Comparison of ENCODE assay signal across 21 cellular contexts in the genomic region with DNA sequence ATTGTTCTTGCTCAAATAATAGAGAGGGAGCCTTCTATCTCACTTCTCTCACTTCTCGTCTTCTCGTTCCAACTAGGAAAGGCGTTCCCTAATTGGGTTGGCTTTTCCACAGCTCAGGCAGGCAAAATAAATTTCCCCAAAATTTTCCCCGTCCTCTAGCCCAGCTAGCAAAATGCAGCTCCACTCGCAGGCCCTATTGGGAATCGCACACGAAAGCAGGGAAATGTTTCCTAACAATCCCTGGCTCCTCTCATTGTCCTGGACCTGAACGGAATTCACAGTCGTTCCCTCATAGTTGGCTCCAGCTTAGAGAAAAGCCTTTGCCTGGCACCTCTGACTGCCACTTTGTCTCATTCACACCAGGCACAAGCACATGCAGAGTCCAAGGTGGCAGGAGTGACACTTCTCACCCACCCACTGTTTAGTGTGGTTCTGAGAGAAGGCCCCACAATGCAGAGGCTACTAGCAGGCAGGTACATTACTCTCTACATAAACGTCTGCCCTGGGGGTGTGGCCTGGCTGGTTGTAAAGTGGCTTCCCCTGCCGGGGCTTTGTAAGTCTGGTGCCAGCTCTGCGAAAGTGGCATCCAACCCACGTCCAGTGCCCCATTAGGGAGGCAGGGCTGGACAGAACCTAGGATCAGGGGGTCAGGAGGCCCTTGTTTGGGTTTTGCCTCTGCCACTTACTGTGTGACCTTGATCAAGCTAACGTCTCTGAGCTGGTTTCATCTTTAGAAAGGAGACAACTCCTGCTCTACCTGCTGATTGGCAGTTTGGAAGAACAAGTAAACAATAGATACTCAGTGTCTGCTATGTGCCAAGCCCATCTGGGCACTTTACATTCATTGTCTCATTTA. TPM values are rescaled to one million over a fixed set of nuclear protein-coding genes. Genes with fewer than 3 reads are reported as not detected.
DNase-seq lines count a peak whose midpoint lies in the region; ATAC-seq and TF ChIP-seq lines count a peak whose summit lies in the region.
"Had no signal": no experiment of that assay in that cellular context is flagged by ENCODE, and none has a peak within 500 bp of the region (broad histone marks: within the 10 kb centered on the region; RNA-seq: fewer than 3 reads in every experiment).

No MANE protein-coding gene starts in this region.

- intact Hi-C loops in Right ventricle myocardium superior (cut with DNase I) = no loop called here
- intact Hi-C loops in left ventricle myocardium superior (cut with micrococcal nuclease) = no loop called here
- intact Hi-C loops in uterus (cut with DNase I; ENCODE audit: low total_unique reads) = no loop called here

- H3K9ac ChIP-seq in neural progenitor cell = no peak overlapping the region
- H3K9ac ChIP-seq: BLaER1 treated with 17β-estradiol and CSF1 and Interleukin-3, amounts not matched to agents 10 nM and 100 nM; KMS-11 had no signal

- H3K27me3 ChIP-seq in neural progenitor cell (no peaks in the 10 kb centered on the region), uterus (no peaks in the 10 kb centered on the region)
- H3K27me3 ChIP-seq: BLaER1 treated with 17β-estradiol and CSF1 and Interleukin-3, amounts not matched to agents 10 nM and 100 nM had no signal

- peaks cover 6% of the 10 kb centered on the region for H3K4me1 ChIP-seq in neural progenitor cell
- no peaks in the 10 kb centered on the region for H3K4me1 ChIP-seq in uterus
- H3K4me1 ChIP-seq: HAP-1 had no signal

- no peaks in the 10 kb centered on the region for H3K36me3 ChIP-seq in neural progenitor cell
- no peaks in the 10 kb centered on the region for H3K36me3 ChIP-seq in uterus
- H3K36me3 ChIP-seq: BLaER1 treated with 17β-estradiol and CSF1 and Interleukin-3, amounts not matched to agents 10 nM and 100 nM; HAP-1 had no signal

- TF ChIP-seq POLR2A in uterus (IDR thresholded peaks at IDR 0.05) = no peak

- no peak overlapping the region for H3K4me2 ChIP-seq in neural progenitor cell
- H3K4me2 ChIP-seq: BLaER1 treated with 17β-estradiol and CSF1 and Interleukin-3, amounts not matched to agents 10 nM and 100 nM; KMS-11 had no signal

- CTCF ChIA-PET in WTC11 (lab: Charles Lee) = interaction anchor here (0.7 to 2.0 kb wide), 12 partner anchors 9 to 349 kb away, joined by 3 to 15 read pairs (median 4); a partner anchor contains a TSS

- H3K36me3 Mint-ChIP-seq in WTC11 (no peaks in the 10 kb centered on the region), neural progenitor cell (no peaks in the 10 kb centered on the region)
- H3K36me3 Mint-ChIP-seq: CD8-positive, alpha-beta memory T cell had no signal

- no peaks in the 10 kb centered on the region for H3K79me2 ChIP-seq in neural progenitor cell (ENCODE audit: low read depth)

- H3K27ac ChIP-seq in neural progenitor cell = no peak overlapping the region
- H3K27ac ChIP-seq in uterus = no peak overlapping the region
- H3K27ac ChIP-seq: BLaER1 treated with 17β-estradiol and CSF1 and Interleukin-3, amounts not matched to agents 10 nM and 100 nM; KMS-11 had no signal

- H3K27ac Mint-ChIP-seq in WTC11 (no peak overlapping the region), neural progenitor cell (no peak overlapping the region)
- H3K27ac Mint-ChIP-seq: CD8-positive, alpha-beta memory T cell had no signal

- ATAC-seq in Right ventricle myocardium superior (ENCODE audit: poor library complexity) (peak; percentile 29), left ventricle myocardium superior (no peak), WTC11 (peak; percentile 84)
- ATAC-seq: SK-N-SH treated with all-trans-retinoic acid at 6 μM for 48 hours had no signal

- H3K4me3 Mint-ChIP-seq in WTC11 (no peak overlapping the region), neural progenitor cell (no peak overlapping the region)
- H3K4me3 Mint-ChIP-seq: CD8-positive, alpha-beta memory T cell had no signal

- H3K4me3 ChIP-seq in neural progenitor cell (no peak overlapping the region), uterus (no peak overlapping the region)
- H3K4me3 ChIP-seq: BLaER1 treated with 17β-estradiol and CSF1 and Interleukin-3, amounts not matched to agents 10 nM and 100 nM; HAP-1 had no signal

- POLR2A ChIA-PET in WTC11 (lab: Charles Lee) = no interaction called here

- no peak overlapping the region for H2AFZ ChIP-seq in neural progenitor cell (replicated peaks)

- no peaks in the 10 kb centered on the region for H4K20me1 ChIP-seq in neural progenitor cell (ENCODE audit: low read depth)
- H4K20me1 ChIP-seq: BLaER1 treated with 17β-estradiol and CSF1 and Interleukin-3, amounts not matched to agents 10 nM and 100 nM had no signal

- H3K9me3 Mint-ChIP-seq in WTC11 (peaks cover 6% of the 10 kb centered on the region), neural progenitor cell (no peaks in the 10 kb centered on the region)

- no peaks in the 10 kb centered on the region for H3F3A ChIP-seq in neural progenitor cell (ENCODE audit: low read depth)

- DNase-seq in Right ventricle myocardium superior (no peak), left ventricle myocardium superior (no peak), WTC11 (ENCODE audit: low spot score) (no peak), iPS-NIHi7 (ENCODE audit: extremely low spot score) (peak; percentile 67), neural progenitor cell (ENCODE audit: low spot score) (peak; percentile 41), uterus (no peak), COLO668 (lab: John Stamatoyannopoulos, UW; ENCODE audit: unreplicated experiment) (no peak), NCI-H774 (lab: John Stamatoyannopoulos, UW) (no peak)
- DNase-seq: CD8-positive, alpha-beta memory T cell; NCI-H1417; NCI-H187 treated with DMSO at 0.1 percent for 48 hours; NCI-H2171; NCI-H526; SIG-M5 had no signal

- no peaks in the 10 kb centered on the region for H3K9me3 ChIP-seq in neural progenitor cell (ENCODE audit: low read depth)
- no peaks in the 10 kb centered on the region for H3K9me3 ChIP-seq in uterus
- H3K9me3 ChIP-seq: BLaER1 treated with 17β-estradiol and CSF1 and Interleukin-3, amounts not matched to agents 10 nM and 100 nM; HAP-1 had no signal

- H3K4me1 Mint-ChIP-seq in WTC11 (0 out of 2 replicates have a peak, but pooled peaks cover 3% of the 10 kb centered on the region), neural progenitor cell (peaks cover 7% of the 10 kb centered on the region)
- H3K4me1 Mint-ChIP-seq: CD8-positive, alpha-beta memory T cell had no signal

- H3K27me3 Mint-ChIP-seq in WTC11 (ENCODE audit: low read depth) (no peaks in the 10 kb centered on the region), neural progenitor cell (ENCODE audit: insufficient read depth, low read depth) (peaks cover 2% of the 10 kb centered on the region)

- TF ChIP-seq CTCF in WTC11 (IDR thresholded peaks at IDR 0.05) (no peak), neural progenitor cell (IDR thresholded peaks at IDR 0.05) (peak; percentile 36), uterus (IDR thresholded peaks at IDR 0.05) (no peak)

TF ChIP-seq in WTC11, 78 proteins besides CTCF, POLR2A, EP300 and RAD21 (continues in another document):
- TF ChIP-seq NFE2L1 (CRISPR knock-in tag; IDR thresholded peaks at IDR 0.05) = no peak
- no peak for TF ChIP-seq JAZF1 (CRISPR knock-in tag; IDR thresholded peaks at IDR 0.05)
- TF ChIP-seq CREB1 (CRISPR knock-in tag; IDR thresholded peaks at IDR 0.05) = no peak
- TF ChIP-seq, protein P1, sequence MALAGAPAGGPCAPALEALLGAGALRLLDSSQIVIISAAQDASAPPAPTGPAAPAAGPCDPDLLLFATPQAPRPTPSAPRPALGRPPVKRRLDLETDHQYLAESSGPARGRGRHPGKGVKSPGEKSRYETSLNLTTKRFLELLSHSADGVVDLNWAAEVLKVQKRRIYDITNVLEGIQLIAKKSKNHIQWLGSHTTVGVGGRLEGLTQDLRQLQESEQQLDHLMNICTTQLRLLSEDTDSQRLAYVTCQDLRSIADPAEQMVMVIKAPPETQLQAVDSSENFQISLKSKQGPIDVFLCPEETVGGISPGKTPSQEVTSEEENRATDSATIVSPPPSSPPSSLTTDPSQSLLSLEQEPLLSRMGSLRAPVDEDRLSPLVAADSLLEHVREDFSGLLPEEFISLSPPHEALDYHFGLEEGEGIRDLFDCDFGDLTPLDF (CRISPR knock-in tag; IDR thresholded peaks at IDR 0.05) = no peak
- TF ChIP-seq GRHL2 (CRISPR knock-in tag; IDR thresholded peaks at IDR 0.05; ENCODE audit: insufficient replicate concordance, severe bottlenecking) = no peak
- TF ChIP-seq GTF2I (CRISPR knock-in tag; conservative IDR thresholded peaks at IDR 0.05) = no peak
- TF ChIP-seq, protein P2, sequence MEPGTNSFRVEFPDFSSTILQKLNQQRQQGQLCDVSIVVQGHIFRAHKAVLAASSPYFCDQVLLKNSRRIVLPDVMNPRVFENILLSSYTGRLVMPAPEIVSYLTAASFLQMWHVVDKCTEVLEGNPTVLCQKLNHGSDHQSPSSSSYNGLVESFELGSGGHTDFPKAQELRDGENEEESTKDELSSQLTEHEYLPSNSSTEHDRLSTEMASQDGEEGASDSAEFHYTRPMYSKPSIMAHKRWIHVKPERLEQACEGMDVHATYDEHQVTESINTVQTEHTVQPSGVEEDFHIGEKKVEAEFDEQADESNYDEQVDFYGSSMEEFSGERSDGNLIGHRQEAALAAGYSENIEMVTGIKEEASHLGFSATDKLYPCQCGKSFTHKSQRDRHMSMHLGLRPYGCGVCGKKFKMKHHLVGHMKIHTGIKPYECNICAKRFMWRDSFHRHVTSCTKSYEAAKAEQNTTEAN (CRISPR knock-in tag; IDR thresholded peaks at IDR 0.05) = no peak
- no peak for TF ChIP-seq CREM (CRISPR knock-in tag; IDR thresholded peaks at IDR 0.05)
- TF ChIP-seq GABPB1 (CRISPR knock-in tag; IDR thresholded peaks at IDR 0.05) = no peak

RNA-seq across cellular contexts. Expression of a gene that starts 4.2 kb away (rescaled TPM):
- total RNA-seq in Right ventricle myocardium superior (not detected), left ventricle myocardium superior (not detected), WTC11 (2021) (0.04 TPM in 1 of 3 replicates, not detected in the others), neural progenitor cell (ENCODE audit: low replicate concordance) (not detected in 2 replicates), uterus (not detected)
- total RNA-seq: A673; CD8-positive, alpha-beta memory T cell; OCI-LY7; RPMI7951 had no signal

RNA-seq across cellular contexts. Expression of a gene that starts 34.3 kb away (rescaled TPM):
- not detected for total RNA-seq in Right ventricle myocardium superior
- not detected for total RNA-seq in left ventricle myocardium superior
- total RNA-seq in WTC11 (2021) = 0.15 TPM in 1 of 3 replicates, not detected in the others
- not detected in 2 replicates for total RNA-seq in neural progenitor cell (ENCODE audit: low replicate concordance)
- total RNA-seq in uterus = under 1 TPM in 1 of 4 donors, not detected in 3; 0.76 TPM
- total RNA-seq: A673; CD8-positive, alpha-beta memory T cell; OCI-LY7 had no signal

Comparison
In these comparisons a context has a peak if more than half of its experiments do, and no peak if none do; other contexts are left out.
1. DNase-seq: peak in iPS-NIHi7 (single experiment) and neural progenitor cell (single experiment); none in Right ventricle myocardium superior (single experiment), left ventricle myocardium superior (single experiment), WTC11 (single experiment), uterus (0 of 2), COLO668 (single experiment) and NCI-H774 (single experiment).